Comparison of ENCODE assay signal across 8 cellular contexts in genomic region chr1:11281518-11282331, GRCh38. TPM values are rescaled to one million over a fixed set of nuclear protein-coding genes. Genes with fewer than 3 reads are reported as not detected.
DNase-seq lines count a peak whose midpoint lies in the region; ATAC-seq and TF ChIP-seq lines count a peak whose summit lies in the region.

No MANE protein-coding gene starts in this region.

- peak overlapping the region; percentile 69; the same call in 1 of the 2 replicates for H3K27ac ChIP-seq in C4-2B

- peaks cover 11% of the 10 kb centered on the region for H3K9me3 Mint-ChIP-seq in chondrocyte (ENCODE audit: low read depth)
- H3K9me3 Mint-ChIP-seq in natural killer cell treated with Interleukin-12 subunit alpha and Interleukin-12 subunit beta and Interleukin-15 and Interleukin-18, amount 100 ng/mL, for 72 hours, result no peaks in the 10 kb centered on the region

- H3K36me3 Mint-ChIP-seq in chondrocyte (ENCODE audit: low read depth), result peaks cover 22% of the 10 kb centered on the region
- peaks cover 4% of the 10 kb centered on the region for H3K36me3 Mint-ChIP-seq in natural killer cell treated with Interleukin-12 subunit alpha and Interleukin-12 subunit beta and Interleukin-15 and Interleukin-18, amount 100 ng/mL, for 72 hours

- no peak for TF ChIP-seq CTCF in C4-2B (conservative IDR thresholded peaks at IDR 0.05)
- TF ChIP-seq CTCF in chondrocyte (IDR thresholded peaks at IDR 0.05), result no peak

- no peak for ATAC-seq in natural killer cell treated with Interleukin-12 subunit alpha and Interleukin-12 subunit beta and Interleukin-15 and Interleukin-18, amount 100 ng/mL, for 72 hours
- no peak for ATAC-seq in HG02870 (IDR thresholded peaks at IDR 0.05; ENCODE audit: unreplicated experiment)
- ATAC-seq in GM21529 (IDR thresholded peaks at IDR 0.05; ENCODE audit: unreplicated experiment), result no peak

- DNase-seq in NCI-H1105 (lab: John Stamatoyannopoulos, UW) (peak; percentile 52), chondrocyte (ENCODE audit: low spot score) (no peak), GM19240 (ENCODE audit: insufficient read length, low spot score) (no peak), NOMO-1 treated with dmso at 0.1 percent for 144 hours (lab: John Stamatoyannopoulos, UW; ENCODE audit: unreplicated experiment) (no peak)
- DNase-seq in natural killer cell treated with Interleukin-12 subunit alpha and Interleukin-12 subunit beta and Interleukin-15 and Interleukin-18, amount 100 ng/mL, for 72 hours (ENCODE audit: low spot score), result no peak

- peaks cover 22% of the 10 kb centered on the region for H3K4me1 Mint-ChIP-seq in chondrocyte (ENCODE audit: low read depth)
- H3K4me1 Mint-ChIP-seq in natural killer cell treated with Interleukin-12 subunit alpha and Interleukin-12 subunit beta and Interleukin-15 and Interleukin-18, amount 100 ng/mL, for 72 hours (ENCODE audit: low read depth in 2 of 2), result peaks cover 25 to 37% of the 10 kb centered on the region in 2 donors

- no peaks in the 10 kb centered on the region for H3K27me3 Mint-ChIP-seq in chondrocyte (ENCODE audit: low read depth)
- no peaks in the 10 kb centered on the region for H3K27me3 Mint-ChIP-seq in natural killer cell treated with Interleukin-12 subunit alpha and Interleukin-12 subunit beta and Interleukin-15 and Interleukin-18, amount 100 ng/mL, for 72 hours

- peak overlapping the region; percentile 92 for H3K27ac Mint-ChIP-seq in chondrocyte (ENCODE audit: unreplicated experiment)
- H3K27ac Mint-ChIP-seq in natural killer cell treated with Interleukin-12 subunit alpha and Interleukin-12 subunit beta and Interleukin-15 and Interleukin-18, amount 100 ng/mL, for 72 hours, result peak overlapping the region; percentile 41 to 56

- H3K4me3 Mint-ChIP-seq in chondrocyte (ENCODE audit: unreplicated experiment), result no peak overlapping the region
- no peak overlapping the region for H3K4me3 Mint-ChIP-seq in natural killer cell treated with Interleukin-12 subunit alpha and Interleukin-12 subunit beta and Interleukin-15 and Interleukin-18, amount 100 ng/mL, for 72 hours

RNA-seq across cellular contexts. Expression of gene UBIAD1, which starts 8.7 kb away (rescaled TPM):
- 9.4 to 11.9 TPM (median 10.5 TPM) in 3 replicates for total RNA-seq in chondrocyte
- total RNA-seq in natural killer cell treated with Interleukin-12 subunit alpha and Interleukin-12 subunit beta and Interleukin-15 and Interleukin-18, amount 100 ng/mL, for 72 hours, result 10 to 100 TPM; 19.0 to 41.8 TPM

RNA-seq across cellular contexts. Expression of gene MTOR, which starts 19.4 kb away (rescaled TPM):
- total RNA-seq in chondrocyte, result 33.8 to 51.4 TPM (median 36.9 TPM) in 3 replicates
- 10 to 100 TPM; 47.1 to 82.0 TPM for total RNA-seq in natural killer cell treated with Interleukin-12 subunit alpha and Interleukin-12 subunit beta and Interleukin-15 and Interleukin-18, amount 100 ng/mL, for 72 hours
